In genomic region chr11:3404076-3404925, GRCh38 we compare ENCODE assay signal across 1 cellular context.
TF ChIP-seq lines count a peak whose summit lies in the region.
"Not testable (repeated sequence)": the region's sequence is repeated elsewhere in the genome, so short reads cannot be mapped to it uniquely, and the experiment has no call there.

No MANE protein-coding gene starts in this region.

TF ChIP-seq in K562, 482 proteins besides CTCF, POLR2A, EP300 and RAD21 (continued from another document and continues in another):
- TF ChIP-seq USF1 (CRISPR knock-in tag; IDR thresholded peaks at IDR 0.05) (peak; percentile 65; the same call in 1 of the 2 replicates), ZNF586 (CRISPR knock-in tag; conservative IDR thresholded peaks at IDR 0.05) (0 out of 2 replicates have a peak, but pooled peaks have one; percentile 27), TFAP4 (CRISPR knock-in tag; IDR thresholded peaks at IDR 0.05; ENCODE audit: borderline replicate concordance) (peak; percentile 99), ZNF76 (CRISPR knock-in tag; IDR thresholded peaks at IDR 0.05; ENCODE audit: borderline replicate concordance) (0 out of 2 replicates have a peak, but pooled peaks have one; percentile 16), NFRKB (IDR thresholded peaks at IDR 0.05; ENCODE audit: low read depth) (peak; percentile 75; the same call in 1 of the 2 replicates), CUX1 (CRISPR knock-in tag; IDR thresholded peaks at IDR 0.05) (0 out of 2 replicates have a peak, but pooled peaks have one; percentile 28), ATF1 (tag; IDR thresholded peaks at IDR 0.05) (peak; percentile 33; the same call in 1 of the 2 replicates), POLR2H (tag; IDR thresholded peaks at IDR 0.05; ENCODE audit: low read depth) (peak; percentile 59; the same call in 1 of the 2 replicates), FOXP1 (CRISPR knock-in tag; IDR thresholded peaks at IDR 0.05) (peak; percentile 55; the same call in 1 of the 2 replicates), PML (IDR thresholded peaks at IDR 0.05; ENCODE audit: low read length) (0 out of 2 replicates have a peak, but pooled peaks have one; percentile 22), SMARCE1 (IDR thresholded peaks at IDR 0.05) (peak; percentile 41; the same call in 1 of the 2 replicates), CBX3 (IDR thresholded peaks at IDR 0.05; ENCODE audit: borderline replicate concordance in 1 of 2, low read length in 2 of 2) (peak in 1 of 2 experiments; percentile 36; a peak in 1 of 3 replicates), CXXC5 (CRISPR knock-in tag; IDR thresholded peaks at IDR 0.05) (peak; percentile 59), MBD2 (IDR thresholded peaks at IDR 0.05; ENCODE audit: borderline replicate concordance, low read depth) (0 out of 2 replicates have a peak, but pooled peaks have one; percentile 36), ZNF589 (CRISPR knock-in tag; IDR thresholded peaks at IDR 0.05; ENCODE audit: low read depth) (peak; percentile 48; the same call in 1 of the 2 replicates), ATF7 (IDR thresholded peaks at IDR 0.05) (0 out of 2 replicates have a peak, but pooled peaks have one; percentile 56), LCOR (CRISPR knock-in tag; IDR thresholded peaks at IDR 0.05) (0 out of 2 replicates have a peak, but pooled peaks have one; percentile 59), ZBTB12 (CRISPR knock-in tag; IDR thresholded peaks at IDR 0.05) (0 out of 2 replicates have a peak, but pooled peaks have one; percentile 31), ZNF511 (CRISPR knock-in tag; IDR thresholded peaks at IDR 0.05) (peak; percentile 91), ZBTB17 (CRISPR knock-in tag; IDR thresholded peaks at IDR 0.05) (peak; percentile 70; the same call in 1 of the 2 replicates), ZBTB33 (CRISPR knock-in tag; IDR thresholded peaks at IDR 0.05) (peak; percentile 61; the same call in 1 of the 2 replicates), MYNN (IDR thresholded peaks at IDR 0.05) (peak; percentile 37; the same call in 1 of the 2 replicates), CHD1 (IDR thresholded peaks at IDR 0.05; ENCODE audit: low read length) (peak; percentile 81), NR3C1 (CRISPR knock-in tag; IDR thresholded peaks at IDR 0.05) (0 out of 2 replicates have a peak, but pooled peaks have one; percentile 19), ZNF263 (CRISPR knock-in tag; IDR thresholded peaks at IDR 0.05; ENCODE audit: borderline replicate concordance) (peak; percentile 64; the same call in 1 of the 2 replicates), CREM (IDR thresholded peaks at IDR 0.05; ENCODE audit: low read depth) (0 out of 2 replicates have a peak, but pooled peaks have one; percentile 41), JUN (IDR thresholded peaks at IDR 0.05; ENCODE audit: borderline replicate concordance, low read depth, low read length) (0 out of 2 replicates have a peak, but pooled peaks have one; percentile 8), JUN (CRISPR knock-in tag; IDR thresholded peaks at IDR 0.05; ENCODE audit: borderline replicate concordance) (0 out of 2 replicates have a peak, but pooled peaks have one; percentile 47), HOMEZ (CRISPR knock-in tag; IDR thresholded peaks at IDR 0.05) (peak; percentile 50; the same call in 1 of the 2 replicates), ARID1B (IDR thresholded peaks at IDR 0.05) (peak; percentile 56; the same call in 1 of the 2 replicates)
- TF ChIP-seq ATF1, MYNN (CRISPR knock-in tag; IDR thresholded peaks at IDR 0.05): not testable (repeated sequence)
